16 cellular contexts compared by ENCODE assay signal in the genomic region with DNA sequence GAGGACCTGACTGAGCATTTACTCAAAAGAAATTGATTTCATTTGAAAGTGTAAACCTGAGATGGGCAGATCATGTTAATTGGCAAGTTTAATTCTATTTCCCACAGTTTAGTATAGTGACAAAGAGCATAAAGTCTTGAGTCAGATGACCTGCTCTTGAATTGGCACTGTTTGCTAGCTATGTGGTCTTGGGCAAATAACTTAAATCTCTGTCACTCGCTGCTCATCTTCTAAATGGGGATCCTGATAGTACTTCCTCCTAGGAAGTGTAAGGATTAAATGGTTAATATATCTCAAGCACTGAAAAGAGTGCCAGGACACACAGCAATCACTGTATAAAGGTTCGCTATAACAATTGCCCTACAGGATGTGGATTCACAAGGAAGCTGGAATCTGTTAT.
"Had no signal": no experiment of that assay in that cellular context is flagged by ENCODE, and none has a peak within 500 bp of the region (broad histone marks: within the 10 kb centered on the region; RNA-seq: fewer than 3 reads in every experiment).

No MANE protein-coding gene starts in this region.

- H3K4me3 Mint-ChIP-seq: activated CD4-positive, alpha-beta T cell treated with anti-CD3 and anti-CD28 coated beads, Interleukin-2, amount 10 ng/mL, durations not matched to agents 7 days and 5 days; activated naive CD4-positive, alpha-beta T cell treated with anti-CD3 and anti-CD28 coated beads for 36 hours; memory B cell; neural crest cell; stimulated activated memory B cell treated with anti-CD40 and anti-IgM and Interleukin-4, amounts not matched to agents 10 μg/mL and 1 μg/mL and 100 μg/mL, for 72 hours; T-helper 1 cell treated with Interleukin-12 subunit alpha and Interleukin-12 subunit beta and Interleukin-4 antibody, amounts not matched to agents 30 μg/mL and 1 μg/mL, for 36 hours had no signal

- H3K36me3 ChIP-seq: colonic mucosa, heart right ventricle, left lung, tibial nerve had no signal

- H2AFZ ChIP-seq: parathyroid adenoma had no signal

- H3K4me3 ChIP-seq: colonic mucosa, heart right ventricle, left lung, skin epidermis, tibial nerve had no signal

- H3K27ac ChIP-seq: colonic mucosa, heart right ventricle, left lung, parathyroid adenoma, skin epidermis, tibial nerve had no signal

- H3K9me3 ChIP-seq: colonic mucosa, heart right ventricle, left lung, tibial nerve had no signal

- H3K36me3 Mint-ChIP-seq: memory B cell; stimulated activated memory B cell treated with anti-CD40 and anti-IgM and Interleukin-4, amounts not matched to agents 10 μg/mL and 1 μg/mL and 100 μg/mL, for 72 hours had no signal

- H3K4me1 ChIP-seq: colonic mucosa, parathyroid adenoma had no signal

- H3K9me3 Mint-ChIP-seq: activated CD4-positive, alpha-beta T cell treated with anti-CD3 and anti-CD28 coated beads, Interleukin-2, amount 10 ng/mL, durations not matched to agents 7 days and 5 days; activated naive CD4-positive, alpha-beta T cell treated with anti-CD3 and anti-CD28 coated beads for 36 hours; memory B cell; neural crest cell; stimulated activated memory B cell treated with anti-CD40 and anti-IgM and Interleukin-4, amounts not matched to agents 10 μg/mL and 1 μg/mL and 100 μg/mL, for 72 hours; T-helper 1 cell treated with Interleukin-12 subunit alpha and Interleukin-12 subunit beta and Interleukin-4 antibody, amounts not matched to agents 30 μg/mL and 1 μg/mL, for 36 hours had no signal

- H3K27ac Mint-ChIP-seq: activated CD4-positive, alpha-beta T cell treated with anti-CD3 and anti-CD28 coated beads, Interleukin-2, amount 10 ng/mL, durations not matched to agents 7 days and 5 days; activated naive CD4-positive, alpha-beta T cell treated with anti-CD3 and anti-CD28 coated beads for 36 hours; memory B cell; stimulated activated memory B cell treated with anti-CD40 and anti-IgM and Interleukin-4, amounts not matched to agents 10 μg/mL and 1 μg/mL and 100 μg/mL, for 72 hours; T-helper 1 cell treated with Interleukin-12 subunit alpha and Interleukin-12 subunit beta and Interleukin-4 antibody, amounts not matched to agents 30 μg/mL and 1 μg/mL, for 36 hours had no signal

- H3K4me1 Mint-ChIP-seq: activated CD4-positive, alpha-beta T cell treated with anti-CD3 and anti-CD28 coated beads, Interleukin-2, amount 10 ng/mL, durations not matched to agents 7 days and 5 days; memory B cell; stimulated activated memory B cell treated with anti-CD40 and anti-IgM and Interleukin-4, amounts not matched to agents 10 μg/mL and 1 μg/mL and 100 μg/mL, for 72 hours had no signal

- H3K9ac ChIP-seq: parathyroid adenoma had no signal

- DNase-seq: activated CD4-positive, alpha-beta T cell treated with anti-CD3 and anti-CD28 coated beads, Interleukin-2, amount 10 ng/mL, durations not matched to agents 7 days and 5 days; activated CD4-positive, CD25-positive, alpha-beta regulatory T cell; activated CD8-positive, alpha-beta memory T cell treated with anti-CD3 and anti-CD28 coated beads for 24 hours; activated naive CD4-positive, alpha-beta T cell treated with anti-CD3 and anti-CD28 coated beads for 36 hours; colonic mucosa; effector memory CD4-positive, alpha-beta T cell; heart right ventricle; islet precursor cell; left lung had no signal

- ATAC-seq: heart right ventricle; left lung; stimulated activated memory B cell treated with anti-CD40 and anti-IgM and Interleukin-4, amounts not matched to agents 10 μg/mL and 1 μg/mL and 100 μg/mL, for 72 hours had no signal

- H3K27me3 ChIP-seq: colonic mucosa, heart right ventricle, left lung, tibial nerve had no signal

- H3K79me2 ChIP-seq: parathyroid adenoma had no signal
